ENCODE assay signal across 11 cellular contexts in genomic region chr4:56803473-56803872, GRCh38. TPM values are rescaled to one million over a fixed set of nuclear protein-coding genes. Genes with fewer than 3 reads are reported as not detected.
A peak's percentile ranks its signal among the peaks of the same experiment; 100 is the strongest.
DNase-seq lines count a peak whose midpoint lies in the region; ATAC-seq, FAIRE-seq and TF ChIP-seq lines count a peak whose summit lies in the region.
"Had no signal": no experiment of that assay in that cellular context is flagged by ENCODE, and none has a peak within 500 bp of the region (broad histone marks: within the 10 kb centered on the region; RNA-seq: fewer than 3 reads in every experiment).

No MANE protein-coding gene starts in this region.

- H3K4me1 Mint-ChIP-seq in activated CD4-positive, alpha-beta T cell treated with anti-CD3 and anti-CD28 coated beads, Interleukin-2, amount 10 ng/mL, durations not matched to agents 7 days and 5 days: peaks cover 48% of the 10 kb centered on the region
- H3K4me1 Mint-ChIP-seq in activated B cell treated with CpG ODN at 0.5 μM for 24 hours: peaks cover 28% of the 10 kb centered on the region
- peaks cover 7% of the 10 kb centered on the region for H3K4me1 Mint-ChIP-seq in stimulated activated memory B cell treated with anti-CD40 and anti-IgM and Interleukin-4, amounts not matched to agents 10 μg/mL and 1 μg/mL and 100 μg/mL, for 72 hours

- no peaks in the 10 kb centered on the region for H3K36me3 ChIP-seq in HepG2 (replicated peaks in 1 of 2; ENCODE audit: control insufficient read depth in 1 of 2, insufficient read depth in 2 of 2, low read length in 2 of 2)
- H3K36me3 ChIP-seq: breast epithelium had no signal

- in situ Hi-C loops in HepG2 (cut with HindIII; ENCODE audit: extremely low pct_ligation_motif_present, low pct_unique_long_range_greater_than_20kb): loop anchor here (10.0 kb wide), 1 partner anchor 229 kb away; no protein-coding TSS in a partner anchor

- no peak for TF ChIP-seq RAD21 in HepG2 (CRISPR knock-in tag; IDR thresholded peaks at IDR 0.05)

- H3K27ac ChIP-seq in HepG2 (ENCODE audit: extremely low read length, insufficient read depth, low read length): no peak overlapping the region
- H3K27ac ChIP-seq: breast epithelium had no signal

- ATAC-seq in activated B cell treated with CpG ODN at 0.5 μM for 24 hours (ENCODE audit: low read depth): peak; percentile 12
- peak; percentile 74 for ATAC-seq in stimulated activated memory B cell treated with anti-CD40 and anti-IgM and Interleukin-4, amounts not matched to agents 10 μg/mL and 1 μg/mL and 100 μg/mL, for 72 hours
- ATAC-seq in HepG2: no peak

- WGBS in HepG2 (ENCODE audit: low lambda C conversion rate): 13% methylated on average over 2 of the region's 2 CpGs

- H3K9ac ChIP-seq in HepG2 (ENCODE audit: insufficient read depth, low read depth, low read length): no peak overlapping the region

- no peaks in the 10 kb centered on the region for H3K4me1 ChIP-seq in HepG2 (ENCODE audit: insufficient read depth, low read length)
- H3K4me1 ChIP-seq: breast epithelium had no signal

- H4K20me1 ChIP-seq in HepG2 (ENCODE audit: insufficient read depth, low read length): no peaks in the 10 kb centered on the region

- H3K79me2 ChIP-seq in HepG2 (ENCODE audit: insufficient read depth, low read length): no peaks in the 10 kb centered on the region

- no peak overlapping the region for H3K4me2 ChIP-seq in HepG2 (ENCODE audit: low read depth, low read length)

- H3K9me3 ChIP-seq in HepG2 (ENCODE audit: low read length): no peaks in the 10 kb centered on the region
- H3K9me3 ChIP-seq: breast epithelium had no signal

- CTCF ChIA-PET in activated CD4-positive, alpha-beta T cell treated with anti-CD3 and anti-CD28 coated beads, Interleukin-2, amount 10 ng/mL, durations not matched to agents 7 days and 5 days (lab: Charles Lee): interaction anchor here (0.6 to 1.5 kb wide), 8 partner anchors 14 to 260 kb away, joined by 3 to 4 read pairs (median 3); no protein-coding TSS in a partner anchor
- CTCF ChIA-PET in activated B cell treated with CpG ODN at 0.5 μM for 24 hours (lab: Charles Lee): interaction anchor here (1.3 to 1.6 kb wide), 2 partner anchors 227 to 378 kb away, joined by 4 to 6 read pairs; no protein-coding TSS in a partner anchor
- CTCF ChIA-PET in HepG2 (lab: Yijun Ruan, JAX; ENCODE audit: low intra/inter-chr PET ratio, low total read pairs): no interaction called here

- no peak overlapping the region for H3K4me3 Mint-ChIP-seq in activated CD4-positive, alpha-beta T cell treated with anti-CD3 and anti-CD28 coated beads, Interleukin-2, amount 10 ng/mL, durations not matched to agents 7 days and 5 days
- H3K4me3 Mint-ChIP-seq in activated B cell treated with CpG ODN at 0.5 μM for 24 hours: no peak overlapping the region
- H3K4me3 Mint-ChIP-seq in stimulated activated memory B cell treated with anti-CD40 and anti-IgM and Interleukin-4, amounts not matched to agents 10 μg/mL and 1 μg/mL and 100 μg/mL, for 72 hours: no peak overlapping the region
- H3K4me3 Mint-ChIP-seq: neural crest cell had no signal

- H3K4me3 ChIP-seq in HepG2 (replicated peaks in 1 of 3; ENCODE audit: insufficient read depth in 1 of 3, low read depth in 2 of 3, low read length in 3 of 3): no peak overlapping the region
- H3K4me3 ChIP-seq: breast epithelium had no signal

- BruUV-seq in HepG2 (replicated peaks; lab: Mats Ljungman, UMichigan): no TSS peak

- H3K27ac Mint-ChIP-seq in activated CD4-positive, alpha-beta T cell treated with anti-CD3 and anti-CD28 coated beads, Interleukin-2, amount 10 ng/mL, durations not matched to agents 7 days and 5 days: peak overlapping the region; percentile 78
- H3K27ac Mint-ChIP-seq in activated B cell treated with CpG ODN at 0.5 μM for 24 hours: no peak overlapping the region
- H3K27ac Mint-ChIP-seq in stimulated activated memory B cell treated with anti-CD40 and anti-IgM and Interleukin-4, amounts not matched to agents 10 μg/mL and 1 μg/mL and 100 μg/mL, for 72 hours: no peak overlapping the region

- intact Hi-C loops in activated B cell treated with CpG ODN at 0.5 μM for 24 hours (cut with micrococcal nuclease) (loop anchor here (5.0 kb wide), 2 partner anchors 296 to 316 kb away; partner anchors contain the start of gene ARL9), cardiac septum (cut with DNase I) (loop anchor here (10.0 kb wide), 1 partner anchor 369 kb away; the partner anchor contains the start of genes PAICS and PPAT), HepG2 (cut with micrococcal nuclease; ENCODE audit: unreplicated experiment) (no loop called here)

- POLR2A ChIA-PET in activated CD4-positive, alpha-beta T cell treated with anti-CD3 and anti-CD28 coated beads, Interleukin-2, amount 10 ng/mL, durations not matched to agents 7 days and 5 days (lab: Charles Lee): no interaction called here
- POLR2A ChIA-PET in activated B cell treated with CpG ODN at 0.5 μM for 24 hours (lab: Charles Lee) (interaction anchor here (0.9 to 1.0 kb wide), 2 partner anchors 336 to 368 kb away, joined by 3 read pairs; partner anchors contain the start of genes PPAT and SRP72), HepG2 (lab: Yijun Ruan, JAX) (no interaction called here)

- no peaks in the 10 kb centered on the region; a peak in 1 of 5 replicates for H3K27me3 ChIP-seq in HepG2 (ENCODE audit: control insufficient read depth in 1 of 2, insufficient read depth in 2 of 2, low read length in 2 of 2)
- H3K27me3 ChIP-seq: breast epithelium had no signal

- H3K27me3 Mint-ChIP-seq in activated CD4-positive, alpha-beta T cell treated with anti-CD3 and anti-CD28 coated beads, Interleukin-2, amount 10 ng/mL, durations not matched to agents 7 days and 5 days: no peaks in the 10 kb centered on the region
- H3K27me3 Mint-ChIP-seq in activated B cell treated with CpG ODN at 0.5 μM for 24 hours: no peaks in the 10 kb centered on the region
- peaks cover 7% of the 10 kb centered on the region for H3K27me3 Mint-ChIP-seq in stimulated activated memory B cell treated with anti-CD40 and anti-IgM and Interleukin-4, amounts not matched to agents 10 μg/mL and 1 μg/mL and 100 μg/mL, for 72 hours

- H3K36me3 Mint-ChIP-seq in activated CD4-positive, alpha-beta T cell treated with anti-CD3 and anti-CD28 coated beads, Interleukin-2, amount 10 ng/mL, durations not matched to agents 7 days and 5 days (ENCODE audit: low read depth): peaks cover 3% of the 10 kb centered on the region
- H3K36me3 Mint-ChIP-seq in activated B cell treated with CpG ODN at 0.5 μM for 24 hours (ENCODE audit: low read depth): peaks cover 6% of the 10 kb centered on the region
- no peaks in the 10 kb centered on the region for H3K36me3 Mint-ChIP-seq in stimulated activated memory B cell treated with anti-CD40 and anti-IgM and Interleukin-4, amounts not matched to agents 10 μg/mL and 1 μg/mL and 100 μg/mL, for 72 hours

- TF ChIP-seq POLR2A in HepG2 (IDR thresholded peaks at IDR 0.05; ENCODE audit: insufficient read depth in 1 of 2, low read depth in 2 of 2, low read length in 2 of 2): no peak

- DNase-seq in activated CD4-positive, alpha-beta T cell treated with anti-CD3 and anti-CD28 coated beads, Interleukin-2, amount 10 ng/mL, durations not matched to agents 7 days and 5 days: peak; percentile 16
- DNase-seq in activated CD4-positive, alpha-beta T cell treated with anti-CD3 and anti-CD28 coated beads, Interleukin-2, amount 50 U/mL, for 1 hour: no peak
- DNase-seq in KG1 (lab: John Stamatoyannopoulos, UW): peak; percentile 80
- no peak for DNase-seq in activated B cell treated with CpG ODN at 0.5 μM for 24 hours
- no peak for DNase-seq in cardiac septum (ENCODE audit: low spot score)
- DNase-seq in NCI-H526 (lab: John Stamatoyannopoulos, UW): no peak
- DNase-seq in HepG2 (ENCODE audit: low spot score): no peak

- TF ChIP-seq EP300 in HepG2 (IDR thresholded peaks at IDR 0.05; ENCODE audit: low read depth in 2 of 2, low read length in 2 of 2) (no peak), HepG2 (CRISPR knock-in tag; IDR thresholded peaks at IDR 0.05; ENCODE audit: borderline replicate concordance) (no peak)

- FAIRE-seq in HepG2 (lab: Jason Lieb, UNC): no peak

- no peak for TF ChIP-seq CTCF in activated B cell treated with CpG ODN at 0.5 μM for 24 hours (IDR thresholded peaks at IDR 0.05)
- no peak for TF ChIP-seq CTCF in HepG2 (CRISPR knock-in tag; IDR thresholded peaks at IDR 0.05)

- H2AFZ ChIP-seq in HepG2 (ENCODE audit: low read length): no peak overlapping the region

- H3K9me3 Mint-ChIP-seq in activated CD4-positive, alpha-beta T cell treated with anti-CD3 and anti-CD28 coated beads, Interleukin-2, amount 10 ng/mL, durations not matched to agents 7 days and 5 days: no peaks in the 10 kb centered on the region
- H3K9me3 Mint-ChIP-seq in activated B cell treated with CpG ODN at 0.5 μM for 24 hours: no peaks in the 10 kb centered on the region
- H3K9me3 Mint-ChIP-seq in stimulated activated memory B cell treated with anti-CD40 and anti-IgM and Interleukin-4, amounts not matched to agents 10 μg/mL and 1 μg/mL and 100 μg/mL, for 72 hours: no peaks in the 10 kb centered on the region
- H3K9me3 Mint-ChIP-seq: neural crest cell had no signal

RNA-seq across cellular contexts. Expression of gene SPINK2, which starts 18.0 kb away (rescaled TPM):
- 1 to 10 TPM; 5.0 to 7.9 TPM for total RNA-seq in activated CD4-positive, alpha-beta T cell treated with anti-CD3 and anti-CD28 coated beads, Interleukin-2, amount 10 ng/mL, durations not matched to agents 7 days and 5 days
- total RNA-seq in activated B cell treated with CpG ODN at 0.5 μM for 24 hours (1.2 TPM in 1 of 2 replicates, not detected in the other), cardiac septum (not detected), HepG2 (2016; rRNA removed; fragmentation: Illumina TruSeq; extraction: Trizol) (not detected in 2 replicates)
- not detected in 2 replicates for total RNA-seq in HepG2 (2016; cell fraction: cytosol; rRNA removed; fragmentation: Illumina TruSeq; extraction: Trizol; ENCODE audit: low read depth)
- not detected in 2 replicates for total RNA-seq in HepG2 (2016; cell fraction: insoluble cytoplasmic fraction; rRNA removed; fragmentation: Illumina TruSeq; extraction: Trizol)
- not detected in 2 replicates for total RNA-seq in HepG2 (2016; cell fraction: membrane; rRNA removed; fragmentation: Illumina TruSeq; extraction: Trizol)
- total RNA-seq in HepG2 (2016; cell fraction: nucleus; rRNA removed; fragmentation: Illumina TruSeq; extraction: Trizol): not detected in 2 replicates
- not detected in 2 replicates for polyA plus RNA-seq in HepG2 (2011; rRNA removed)
- polyA plus RNA-seq in HepG2 (2011; cell fraction: cytosol; rRNA removed): not detected in 2 replicates
- not detected in 2 replicates for polyA plus RNA-seq in HepG2 (2011; cell fraction: nucleus; rRNA removed)
- not detected in 2 replicates for polyA plus RNA-seq in HepG2 (2012)
- not detected in 2 replicates for polyA plus RNA-seq in HepG2 (2016; cell fraction: cytosol; fragmentation: Illumina TruSeq; extraction: Trizol; ENCODE audit: low read depth)
- polyA plus RNA-seq in HepG2 (2016; cell fraction: insoluble cytoplasmic fraction; fragmentation: Illumina TruSeq; extraction: Trizol; ENCODE audit: low read depth): not detected in 2 replicates
- polyA plus RNA-seq in HepG2 (2016; cell fraction: membrane; fragmentation: Illumina TruSeq; extraction: Trizol; ENCODE audit: low read depth): not detected in 2 replicates
- polyA plus RNA-seq in HepG2 (2016; cell fraction: nucleus; fragmentation: Illumina TruSeq; extraction: Trizol; ENCODE audit: insufficient read depth, low read depth): not detected in 2 replicates
- not detected in 2 replicates for polyA minus RNA-seq in HepG2 (2011; rRNA and poly(A)+ RNA removed; ENCODE audit: low replicate concordance)
- polyA minus RNA-seq in HepG2 (2011; cell fraction: cytosol; rRNA and poly(A)+ RNA removed): not detected in 2 replicates
- polyA minus RNA-seq in HepG2 (2011; cell fraction: nucleus; rRNA and poly(A)+ RNA removed): not detected in 2 replicates
- total RNA-seq: neural crest cell had no signal
- polyA plus RNA-seq: AG04450 had no signal

Comparison
In these comparisons a context has a peak if more than half of its experiments do, and no peak if none do; other contexts are left out.
1. DNase-seq: peak in activated CD4-positive, alpha-beta T cell treated with anti-CD3 and anti-CD28 coated beads, Interleukin-2, amount 10 ng/mL, durations not matched to agents 7 days and 5 days (single experiment) and KG1 (single experiment); none in activated CD4-positive, alpha-beta T cell treated with anti-CD3 and anti-CD28 coated beads, Interleukin-2, amount 50 U/mL, for 1 hour (single experiment), activated B cell treated with CpG ODN at 0.5 μM for 24 hours (single experiment), cardiac septum (single experiment), NCI-H526 (0 of 2) and HepG2 (single experiment).